ENCODE assay signal across 1 cellular context in genomic region chr20:31593221-31594001, GRCh38.
TF ChIP-seq lines count a peak whose summit lies in the region.

No MANE protein-coding gene starts in this region.

TF ChIP-seq in H1, 55 proteins besides CTCF, POLR2A, EP300 and RAD21 (continued from another document):
- TF ChIP-seq FOSL1 (IDR thresholded peaks at IDR 0.05; ENCODE audit: insufficient read depth, low read depth, low read length) (no peak), JUND (IDR thresholded peaks at IDR 0.05; ENCODE audit: low read length) (no peak), CBX5 (IDR thresholded peaks at IDR 0.05; ENCODE audit: low read depth, low read length) (no peak)
